Comparison of ENCODE assay signal across 12 cellular contexts in genomic region chr9:124255222-124255621, GRCh38.
"Had no signal": no experiment of that assay in that cellular context is flagged by ENCODE, and none has a peak within 500 bp of the region (broad histone marks: within the 10 kb centered on the region; RNA-seq: fewer than 3 reads in every experiment).

No MANE protein-coding gene starts in this region.

- H3K4me3 Mint-ChIP-seq: mesothelial cell of epicardium, neural progenitor cell had no signal

- DNase-seq: activated naive CD4-positive, alpha-beta T cell treated with anti-CD3 and anti-CD28 coated beads, Interleukin-2, amount 50 U/mL, for 16 hours; activated T-cell treated with anti-CD3 and anti-CD28 coated beads for 4 hours; colonic mucosa; effector CD4-positive, alpha-beta T cell; foreskin melanocyte; SW 1271; T-helper 9 cell; thyroid gland had no signal

- H3K9me3 Mint-ChIP-seq: mesothelial cell of epicardium, neural progenitor cell had no signal

- H3K27ac Mint-ChIP-seq: mesothelial cell of epicardium, neural progenitor cell had no signal

- H3K36me3 Mint-ChIP-seq: mesothelial cell of epicardium, neural progenitor cell had no signal

- ATAC-seq: activated CD4-positive, CD25-positive, alpha-beta regulatory T cell treated with anti-CD3 and anti-CD28 coated beads, Interleukin-2, amount 50 U/mL, for 24 hours; sciatic nerve had no signal
